Comparison of ENCODE assay signal across 17 cellular contexts in genomic region chr18:73549236-73549635, GRCh38.
"Had no signal": no experiment of that assay in that cellular context is flagged by ENCODE, and none has a peak within 500 bp of the region (broad histone marks: within the 10 kb centered on the region; RNA-seq: fewer than 3 reads in every experiment).

No MANE protein-coding gene starts in this region.

- H3K4me3 ChIP-seq: ascending aorta, dorsolateral prefrontal cortex, gastrocnemius medialis, left ventricle myocardium inferior, ovary, upper lobe of left lung had no signal

- ATAC-seq: activated CD8-positive, alpha-beta T cell treated with anti-CD3 and anti-CD28 coated beads, Interleukin-2, amount 10 ng/mL, durations not matched to agents 7 days and 5 days; activated naive CD8-positive, alpha-beta T cell treated with anti-CD3 and anti-CD28 coated beads, Interleukin-2, amount 50 U/mL, for 24 hours; esophagus mucosa; gastrocnemius medialis had no signal

- H3K36me3 ChIP-seq: ascending aorta, gastrocnemius medialis, left ventricle myocardium inferior, ovary, upper lobe of left lung had no signal

- H3K27ac ChIP-seq: ascending aorta, dorsolateral prefrontal cortex, gastrocnemius medialis, left ventricle myocardium inferior, ovary, upper lobe of left lung had no signal

- H3K4me1 ChIP-seq: ascending aorta, gastrocnemius medialis, left ventricle myocardium inferior, upper lobe of left lung had no signal

- DNase-seq: activated CD4-positive, alpha-beta T cell treated with anti-CD3 and anti-CD28 coated beads for 4 hours; activated CD8-positive, alpha-beta memory T cell treated with anti-CD3 and anti-CD28 coated beads, Interleukin-2, amount 50 U/mL, for 48 hours; activated CD8-positive, alpha-beta T cell treated with anti-CD3 and anti-CD28 coated beads, Interleukin-2, amount 10 ng/mL, durations not matched to agents 7 days and 5 days; activated naive CD4-positive, alpha-beta T cell treated with Interleukin-2 at 50 U/mL for 16 hours; activated naive CD8-positive, alpha-beta T cell treated with anti-CD3 and anti-CD28 coated beads, Interleukin-2, amount 50 U/mL, for 24 hours; cerebellar nuclear complex; gastrocnemius medialis; islet precursor cell; left ventricle myocardium inferior; mesendoderm; ovary; stimulated activated CD4-positive, alpha-beta T cell treated with anti-CD3 and anti-CD28 coated beads, Interleukin-4, amount 100 ng/mL, for 1 hour; upper lobe of left lung had no signal

- H3K27me3 ChIP-seq: ascending aorta, dorsolateral prefrontal cortex, gastrocnemius medialis, ovary, upper lobe of left lung had no signal

- FAIRE-seq: endometrium had no signal

- H3K9me3 ChIP-seq: ascending aorta, gastrocnemius medialis, left ventricle myocardium inferior, ovary, upper lobe of left lung had no signal
